Comparison of ENCODE assay signal across 17 cellular contexts in genomic region chr16:81861915-81862314, GRCh38.
DNase-seq lines count a peak whose midpoint lies in the region; ATAC-seq, FAIRE-seq and TF ChIP-seq lines count a peak whose summit lies in the region.
"Had no signal": no experiment of that assay in that cellular context is flagged by ENCODE, and none has a peak within 500 bp of the region (broad histone marks: within the 10 kb centered on the region; RNA-seq: fewer than 3 reads in every experiment).

No MANE protein-coding gene starts in this region.

- H3K4me2 ChIP-seq in OCI-LY1 (ENCODE audit: low read length) (no peak overlapping the region), mesendoderm (ENCODE audit: low read length) (no peak overlapping the region)

- H4K8ac ChIP-seq in mesendoderm (ENCODE audit: low read depth, low read length), result no peak overlapping the region

- H2AFZ ChIP-seq in ACC112 (ENCODE audit: low read length, unreplicated experiment) (no peak overlapping the region), OCI-LY1 (ENCODE audit: low read length) (no peak overlapping the region)

- no peak overlapping the region for H2BK5ac ChIP-seq in mesendoderm (ENCODE audit: low read length)

- ATAC-seq in omental fat pad (ENCODE audit: low FRiP score) (peak; percentile 62), HG02973 (IDR thresholded peaks at IDR 0.05; ENCODE audit: unreplicated experiment) (no peak)

- H2AK5ac ChIP-seq in mesendoderm (ENCODE audit: low read length), result no peak overlapping the region

- TF ChIP-seq CTCF in OCI-LY1 (IDR thresholded peaks at IDR 0.05; ENCODE audit: low read length), result no peak
- TF ChIP-seq CTCF in esophagus squamous epithelium (IDR thresholded peaks at IDR 0.05), result no peak
- TF ChIP-seq CTCF in omental fat pad (IDR thresholded peaks at IDR 0.05), result no peak

- no peaks in the 10 kb centered on the region for H3K9me2 ChIP-seq in OCI-LY1 (ENCODE audit: low read depth, low read length)

- no peaks in the 10 kb centered on the region for H3K79me1 ChIP-seq in mesendoderm (ENCODE audit: low read length)

- H3K79me2 ChIP-seq in ACC112 (ENCODE audit: control insufficient read depth, insufficient read depth, low read length, unreplicated experiment) (no peaks in the 10 kb centered on the region), OCI-LY1 (ENCODE audit: insufficient read depth, low read length) (no peaks in the 10 kb centered on the region), mesendoderm (ENCODE audit: control insufficient read depth, insufficient read depth, low read length) (no peaks in the 10 kb centered on the region)

- no peak overlapping the region for H3K4ac ChIP-seq in mesendoderm (ENCODE audit: low read depth, low read length)

- DNase-seq in esophagus squamous epithelium (lab: John Stamatoyannopoulos, UW), result no peak
- DNase-seq in omental fat pad (ENCODE audit: low spot score), result no peak
- no peak for DNase-seq in mesendoderm
- no peak for DNase-seq in GM12892 (ENCODE audit: insufficient read length)
- DNase-seq in retina, result no peak
- DNase-seq: activated CD4-positive, CD25-positive, alpha-beta regulatory T cell; activated CD8-positive, alpha-beta memory T cell treated with anti-CD3 and anti-CD28 coated beads for 24 hours; CD4-positive, alpha-beta T cell; HFFc6; NCI-H1694 treated with DMSO at 0.1 percent for 48 hours; NCI-H345; SHP77 treated with DMSO at 0.1 percent for 48 hours; stimulated activated naive CD8-positive, alpha-beta T cell treated with anti-CD3 and anti-CD28 coated beads, Interleukin-15, Interleukin-2, amounts not matched to agents 100 U/mL and 50 U/mL, for 24 hours had no signal

- H3K36me3 ChIP-seq in ACC112 (ENCODE audit: insufficient read depth, low read length) (no peaks in the 10 kb centered on the region), OCI-LY1 (ENCODE audit: insufficient read depth, low read length) (peaks cover 86% of the 10 kb centered on the region), esophagus squamous epithelium (peaks cover 0 to 10% (median 0%) of the 10 kb centered on the region in 3 donors), mesendoderm (ENCODE audit: control insufficient read depth, insufficient read depth, low read length) (no peaks in the 10 kb centered on the region)
- H3K36me3 ChIP-seq: prostate gland had no signal

- intact Hi-C loops in esophagus squamous epithelium (cut with DNase I), result no loop called here

- no peaks in the 10 kb centered on the region for H3F3A ChIP-seq in OCI-LY1 (ENCODE audit: insufficient read depth, low read length)

- no peak overlapping the region for H3K56ac ChIP-seq in mesendoderm (ENCODE audit: low read length)

- peak overlapping the region; percentile 34; the same call in 1 of the 2 replicates for H3K4me3 ChIP-seq in ACC112 (ENCODE audit: low read depth, low read length)
- no peak overlapping the region for H3K4me3 ChIP-seq in OCI-LY1 (ENCODE audit: low read depth, low read length, poor library complexity, severe bottlenecking)
- H3K4me3 ChIP-seq in esophagus squamous epithelium, result peak overlapping the region in 1 of 4 donors; percentile 18
- H3K4me3 ChIP-seq in mesendoderm (ENCODE audit: low read length), result no peak overlapping the region
- H3K4me3 ChIP-seq: prostate gland had no signal

- H3K18ac ChIP-seq in mesendoderm (ENCODE audit: low read length), result no peak overlapping the region

- H2BK120ac ChIP-seq in mesendoderm (ENCODE audit: low read depth, low read length), result no peak overlapping the region

- H3K27me3 ChIP-seq in ACC112 (ENCODE audit: insufficient read depth, low read length) (peaks cover 58% of the 10 kb centered on the region), OCI-LY1 (ENCODE audit: insufficient read depth, low read length) (no peaks in the 10 kb centered on the region), esophagus squamous epithelium (peaks cover 0 to 11% (median 0%) of the 10 kb centered on the region in 4 donors), mesendoderm (ENCODE audit: insufficient read depth, low read length, poor library complexity) (no peaks in the 10 kb centered on the region)

- H3K9ac ChIP-seq in OCI-LY1 (ENCODE audit: low read length) (no peak overlapping the region), mesendoderm (ENCODE audit: low read length) (no peak overlapping the region)

- WGBS in esophagus squamous epithelium, 2 donors, result 25 to 40% methylated on average over 5 to 6 of the region's 7 CpGs
- WGBS in mesendoderm (ENCODE audit: extremely low coverage, insufficient coverage, low lambda C conversion rate), result no CpG with 5 or more reads among the region's 7 CpGs

- H2BK15ac ChIP-seq in mesendoderm (replicated peaks; ENCODE audit: low read depth), result no peak overlapping the region

- H3K27ac ChIP-seq in ACC112 (ENCODE audit: low read depth, low read length) (no peak overlapping the region), OCI-LY1 (ENCODE audit: low read depth, low read length, poor library complexity, severe bottlenecking) (peak overlapping the region; percentile 89), esophagus squamous epithelium (peak overlapping the region; percentile 9 to 77 (median 58)), mesendoderm (ENCODE audit: low read depth, low read length) (no peak overlapping the region)
- H3K27ac ChIP-seq: prostate gland had no signal

- no peak for TF ChIP-seq POLR2A in esophagus squamous epithelium (IDR thresholded peaks at IDR 0.05)
- no peak for TF ChIP-seq POLR2A in GM12892 (IDR thresholded peaks at IDR 0.05; ENCODE audit: low read depth, low read length)

- FAIRE-seq in GM12892 (lab: Jason Lieb, UNC), result no peak

- no peak overlapping the region for H3K23ac ChIP-seq in mesendoderm (ENCODE audit: low read length)

- no peak overlapping the region for H4K5ac ChIP-seq in mesendoderm (ENCODE audit: low read length)

- H3K4me1 ChIP-seq in ACC112 (ENCODE audit: control insufficient read depth, insufficient read depth, low read length, unreplicated experiment), result peaks cover 6% of the 10 kb centered on the region
- peaks cover 59% of the 10 kb centered on the region for H3K4me1 ChIP-seq in OCI-LY1 (ENCODE audit: insufficient read depth, low read length, severe bottlenecking)
- peaks cover 0 to 14% (median 2%) of the 10 kb centered on the region in 3 donors for H3K4me1 ChIP-seq in esophagus squamous epithelium
- no peaks in the 10 kb centered on the region for H3K4me1 ChIP-seq in mesendoderm (ENCODE audit: control insufficient read depth, low read depth, low read length)
- H3K4me1 ChIP-seq: prostate gland had no signal

- no peaks in the 10 kb centered on the region for H3K9me3 ChIP-seq in OCI-LY1 (ENCODE audit: low read length)
- no peaks in the 10 kb centered on the region for H3K9me3 ChIP-seq in esophagus squamous epithelium
- H3K9me3 ChIP-seq: prostate gland had no signal

- no peaks in the 10 kb centered on the region for H4K20me1 ChIP-seq in OCI-LY1 (ENCODE audit: insufficient read depth, low read length)

Comparison
In these comparisons a context has a peak if more than half of its experiments do, and no peak if none do; other contexts are left out.
1. H3K27ac ChIP-seq: peak in OCI-LY1 (single experiment) and esophagus squamous epithelium (4 of 4); none in ACC112 (single experiment) and mesendoderm (single experiment).